In genomic region chr4:120850048-120850599, GRCh38 we compare ENCODE assay signal across 1 cellular context.
TF ChIP-seq lines count a peak whose summit lies in the region.

No MANE protein-coding gene starts in this region.

TF ChIP-seq in IMR-90, 13 proteins besides CTCF, POLR2A, EP300 and RAD21 (continued from another document):
- TF ChIP-seq ELK1 (IDR thresholded peaks at IDR 0.05; ENCODE audit: borderline replicate concordance, low read depth, low read length): no peak
- TF ChIP-seq NFE2L2 (IDR thresholded peaks at IDR 0.05; ENCODE audit: low read depth, low read length): no peak
- TF ChIP-seq RFX5 (IDR thresholded peaks at IDR 0.05; ENCODE audit: low read depth, low read length): no peak
